Comparison of ENCODE assay signal across 13 cellular contexts in the genomic region with DNA sequence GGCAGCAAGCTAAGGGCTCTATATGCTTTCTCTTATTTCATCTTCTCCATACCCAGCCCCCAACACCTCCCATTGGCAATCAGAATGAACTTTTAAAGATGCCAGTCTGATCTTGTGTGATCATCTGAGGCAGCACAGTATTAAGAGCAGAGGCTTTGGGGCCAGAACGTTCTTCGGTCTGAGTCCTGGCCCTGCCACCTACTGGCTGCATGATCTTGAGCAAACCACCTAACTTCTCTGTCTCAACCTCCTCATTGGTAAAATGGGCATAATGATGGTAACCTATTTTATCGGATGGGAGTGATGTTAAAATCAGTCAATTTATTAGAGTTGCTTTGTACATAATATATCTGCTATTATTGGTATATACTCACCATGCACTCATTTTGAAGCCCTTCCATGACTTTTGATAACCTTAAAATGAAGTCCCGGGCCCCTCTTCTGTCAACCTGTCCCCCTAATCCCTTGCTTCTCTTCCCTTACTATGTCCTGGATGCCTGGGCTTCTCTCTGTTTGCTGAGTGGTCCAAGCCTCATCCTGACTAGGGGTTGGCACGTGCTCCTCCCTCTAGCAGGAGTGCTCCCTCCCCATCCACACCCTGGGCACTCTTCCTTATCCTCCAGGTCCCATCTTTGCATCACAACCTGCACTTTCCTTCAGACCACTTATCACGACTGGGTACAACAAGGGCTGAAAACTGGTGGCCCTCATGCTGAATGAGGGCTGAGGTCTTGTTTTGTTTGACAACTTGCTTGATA. TPM values are rescaled to one million over a fixed set of nuclear protein-coding genes. Genes with fewer than 3 reads are reported as not detected.
DNase-seq lines count a peak whose midpoint lies in the region; ATAC-seq and TF ChIP-seq lines count a peak whose summit lies in the region.
"Had no signal": no experiment of that assay in that cellular context is flagged by ENCODE, and none has a peak within 500 bp of the region (broad histone marks: within the 10 kb centered on the region; RNA-seq: fewer than 3 reads in every experiment).

No MANE protein-coding gene starts in this region.

- H3K27ac ChIP-seq in mesendoderm (ENCODE audit: low read depth, low read length) = no peak overlapping the region
- H3K27ac ChIP-seq: thoracic aorta had no signal

- no CpG with 5 or more reads among the region's 6 CpGs for WGBS in mesendoderm (ENCODE audit: extremely low coverage, insufficient coverage, low lambda C conversion rate)

- no peaks in the 10 kb centered on the region for H3K79me2 ChIP-seq in Loucy (ENCODE audit: insufficient read depth, low read length)
- no peaks in the 10 kb centered on the region for H3K79me2 ChIP-seq in mesendoderm (ENCODE audit: control insufficient read depth, insufficient read depth, low read length)

- no peak overlapping the region for H3K4ac ChIP-seq in mesendoderm (ENCODE audit: low read depth, low read length)

- no peak overlapping the region for H2BK5ac ChIP-seq in mesendoderm (ENCODE audit: low read length)

- H2AK5ac ChIP-seq in mesendoderm (ENCODE audit: low read length) = no peak overlapping the region

- ATAC-seq in HG02571 (IDR thresholded peaks at IDR 0.05; ENCODE audit: unreplicated experiment) (no peak), HG02642 (IDR thresholded peaks at IDR 0.05; ENCODE audit: poor library complexity, unreplicated experiment) (no peak)
- ATAC-seq: activated naive CD8-positive, alpha-beta T cell treated with anti-CD3 and anti-CD28 coated beads, Interleukin-2, amount 50 U/mL, for 24 hours had no signal

- H3K4me2 ChIP-seq in Loucy (ENCODE audit: low read depth, low read length, poor library complexity, severe bottlenecking) (no peak overlapping the region), mesendoderm (ENCODE audit: low read length) (no peak overlapping the region)

- no peak overlapping the region for H3K56ac ChIP-seq in mesendoderm (ENCODE audit: low read length)

- TF ChIP-seq CTCF in Loucy (conservative IDR thresholded peaks at IDR 0.05; ENCODE audit: low read length) = peak; percentile 38
- TF ChIP-seq CTCF in choroid plexus epithelial cell (conservative IDR thresholded peaks at IDR 0.05; ENCODE audit: low read depth, low read length) = peak; percentile 58

- no peak overlapping the region for H4K8ac ChIP-seq in mesendoderm (ENCODE audit: low read depth, low read length)

- H3K4me1 ChIP-seq in Loucy (ENCODE audit: insufficient read depth, low read length, poor library complexity, severe bottlenecking) (peaks cover 12% of the 10 kb centered on the region), mesendoderm (ENCODE audit: control insufficient read depth, low read depth, low read length) (peaks cover 2% of the 10 kb centered on the region)

- H3K9me3 ChIP-seq in Loucy (ENCODE audit: insufficient read depth, low read depth, low read length) = no peaks in the 10 kb centered on the region
- H3K9me3 ChIP-seq: thoracic aorta had no signal

- no peaks in the 10 kb centered on the region for H3F3A ChIP-seq in Loucy (ENCODE audit: low read depth)

- no peaks in the 10 kb centered on the region for H3K36me3 ChIP-seq in Loucy (ENCODE audit: insufficient read depth, low read length)
- H3K36me3 ChIP-seq in mesendoderm (ENCODE audit: control insufficient read depth, insufficient read depth, low read length) = no peaks in the 10 kb centered on the region
- H3K36me3 ChIP-seq: thoracic aorta had no signal

- H3K4me3 ChIP-seq in Loucy (ENCODE audit: low read length, poor library complexity, severe bottlenecking) (no peak overlapping the region), choroid plexus epithelial cell (ENCODE audit: low read depth, low read length) (no peak overlapping the region), mesendoderm (ENCODE audit: low read length) (no peak overlapping the region)
- H3K4me3 ChIP-seq: thoracic aorta had no signal

- H2BK120ac ChIP-seq in mesendoderm (ENCODE audit: low read depth, low read length) = no peak overlapping the region

- H2BK15ac ChIP-seq in mesendoderm (replicated peaks; ENCODE audit: low read depth) = no peak overlapping the region

- no peaks in the 10 kb centered on the region for H3K79me1 ChIP-seq in mesendoderm (ENCODE audit: low read length)

- no peak overlapping the region for H3K18ac ChIP-seq in mesendoderm (ENCODE audit: low read length)

- H3K9ac ChIP-seq in Loucy (ENCODE audit: low read depth, low read length, poor library complexity, severe bottlenecking) (no peak overlapping the region), mesendoderm (ENCODE audit: low read length) (no peak overlapping the region)

- H4K5ac ChIP-seq in mesendoderm (ENCODE audit: low read length) = no peak overlapping the region

- no peaks in the 10 kb centered on the region for H4K20me1 ChIP-seq in Loucy (ENCODE audit: insufficient read depth, low read length, poor library complexity, severe bottlenecking)

- H2AFZ ChIP-seq in Loucy (ENCODE audit: low read length) = no peak overlapping the region

- no peaks in the 10 kb centered on the region for H3K9me2 ChIP-seq in Loucy (replicated peaks; ENCODE audit: low read depth, low read length)

- H3K27me3 ChIP-seq in Loucy (ENCODE audit: insufficient read depth, low read length, poor library complexity, severe bottlenecking) (no peaks in the 10 kb centered on the region), mesendoderm (ENCODE audit: insufficient read depth, low read length, poor library complexity) (peaks cover under 1% of the 10 kb centered on the region)

- DNase-seq in EH (ENCODE audit: low read depth) (peak; percentile 22), choroid plexus epithelial cell (ENCODE audit: low read depth) (peak; percentile 53), mesendoderm (peak; percentile 40), glomerular visceral epithelial cell (ENCODE audit: extremely low spot score) (no peak)
- DNase-seq: activated naive CD8-positive, alpha-beta T cell treated with anti-CD3 and anti-CD28 coated beads, Interleukin-2, amount 50 U/mL, for 24 hours; activated T-cell treated with anti-CD3 and anti-CD28 coated beads, Interleukin-2, amount 50 U/mL, for 1 hour; CD4-positive, CD25-positive, alpha-beta regulatory T cell; EL; stimulated activated CD4-positive, alpha-beta T cell treated with anti-CD3 and anti-CD28 coated beads, Interleukin-4, amount 100 ng/mL, for 24 hours had no signal

- H3K23ac ChIP-seq in mesendoderm (ENCODE audit: low read length) = no peak overlapping the region

RNA-seq across cellular contexts. Expression of gene EFCAB12, which starts 6.3 kb away (rescaled TPM):
- polyA plus RNA-seq in mesendoderm (2013, experiment 1 of 2) = 0.29 TPM
- 0.35 TPM for polyA plus RNA-seq in mesendoderm (2013, experiment 2 of 2)

RNA-seq across cellular contexts. Expression of gene MBD4, which starts 17.6 kb away (rescaled TPM):
- 44.4 TPM for polyA plus RNA-seq in mesendoderm (2013, experiment 1 of 2)
- polyA plus RNA-seq in mesendoderm (2013, experiment 2 of 2) = 43.9 TPM

RNA-seq across cellular contexts. Expression of gene IFT122, which starts 17.9 kb away (rescaled TPM):
- polyA plus RNA-seq in mesendoderm (2013, experiment 1 of 2) = 14.8 TPM
- 14.7 TPM for polyA plus RNA-seq in mesendoderm (2013, experiment 2 of 2)
